ENCODE assay signal across 23 cellular contexts in genomic region chr19:35399231-35399630, GRCh38. TPM values are rescaled to one million over a fixed set of nuclear protein-coding genes. Genes with fewer than 3 reads are reported as not detected.
DNase-seq lines count a peak whose midpoint lies in the region; ATAC-seq, FAIRE-seq and TF ChIP-seq lines count a peak whose summit lies in the region.
"Had no signal": no experiment of that assay in that cellular context is flagged by ENCODE, and none has a peak within 500 bp of the region (broad histone marks: within the 10 kb centered on the region; RNA-seq: fewer than 3 reads in every experiment).

No MANE protein-coding gene starts in this region.

- FAIRE-seq in GM12891 (lab: Jason Lieb, UNC): no peak
- FAIRE-seq: D721Med had no signal

- H3K4me3 ChIP-seq in CD4-positive, CD25-positive, alpha-beta regulatory T cell (ENCODE audit: low read depth, low read length): no peak overlapping the region
- H3K4me3 ChIP-seq: GM23248 had no signal

- peaks cover 6% of the 10 kb centered on the region for H3K27me3 Mint-ChIP-seq in CD4-positive, CD25-positive, alpha-beta regulatory T cell
- H3K27me3 Mint-ChIP-seq: B cell had no signal

- no peak overlapping the region for H3K27ac ChIP-seq in CD4-positive, CD25-positive, alpha-beta regulatory T cell (ENCODE audit: insufficient read depth, low read length, poor library complexity, severe bottlenecking)
- H3K27ac ChIP-seq: 22Rv1, GM23248, HL-60, RWPE1 had no signal

- intact Hi-C loops in Right ventricle myocardium superior (cut with DNase I) (no loop called here), Right ventricle myocardium inferior (cut with DNase I) (no loop called here)

- no peaks in the 10 kb centered on the region for H3K4me1 Mint-ChIP-seq in CD4-positive, CD25-positive, alpha-beta regulatory T cell

- peak overlapping the region in 2 of 3 donors; percentile 16 to 32 for H3K27ac Mint-ChIP-seq in CD4-positive, CD25-positive, alpha-beta regulatory T cell
- H3K27ac Mint-ChIP-seq: B cell had no signal

- H3K36me3 Mint-ChIP-seq in CD4-positive, CD25-positive, alpha-beta regulatory T cell: no peaks in the 10 kb centered on the region

- no peaks in the 10 kb centered on the region for H3K27me3 ChIP-seq in CD4-positive, CD25-positive, alpha-beta regulatory T cell (ENCODE audit: control insufficient read depth, insufficient read depth, low read length)

- TF ChIP-seq POLR2A in GM12891 (IDR thresholded peaks at IDR 0.05; ENCODE audit: low read depth, low read length): no peak

- H3K36me3 ChIP-seq in CD4-positive, CD25-positive, alpha-beta regulatory T cell (ENCODE audit: control insufficient read depth, insufficient read depth, low read length): no peaks in the 10 kb centered on the region

- no peaks in the 10 kb centered on the region for H3K4me1 ChIP-seq in CD4-positive, CD25-positive, alpha-beta regulatory T cell (ENCODE audit: control insufficient read depth, insufficient read depth, low read length, poor library complexity, severe bottlenecking)

- peaks cover 0 to 1% (median 0%) of the 10 kb centered on the region in 7 donors for H3K9me3 Mint-ChIP-seq in CD4-positive, CD25-positive, alpha-beta regulatory T cell

- ATAC-seq in Right ventricle myocardium superior (ENCODE audit: poor library complexity) (peak; percentile 41), Right ventricle myocardium inferior (no peak)
- no peak for ATAC-seq in CD4-positive, CD25-positive, alpha-beta regulatory T cell (ENCODE audit: low read depth in 2 of 2)
- ATAC-seq: Panc1 had no signal

- H3K4me3 Mint-ChIP-seq in CD4-positive, CD25-positive, alpha-beta regulatory T cell: no peak overlapping the region
- H3K4me3 Mint-ChIP-seq: B cell had no signal

- H3K9me3 ChIP-seq in CD4-positive, CD25-positive, alpha-beta regulatory T cell (ENCODE audit: control insufficient read depth in 2 of 2, low read length in 2 of 2): no peaks in the 10 kb centered on the region
- H3K9me3 ChIP-seq: SK-N-SH had no signal

- no peak for DNase-seq in Right ventricle myocardium superior
- DNase-seq in Right ventricle myocardium inferior (ENCODE audit: missing footprints): no peak
- no peak for DNase-seq in CD4-positive, CD25-positive, alpha-beta regulatory T cell
- DNase-seq in foreskin melanocyte: peak; percentile 51
- no peak for DNase-seq in GM12891 (ENCODE audit: insufficient read length, low spot score)
- DNase-seq in occipital lobe (lab: John Stamatoyannopoulos, UW): no peak
- DNase-seq: GM23248, H7, NCI-H1048, NCI-H1417, NCI-H1694 treated with DMSO at 0.1 percent for 48 hours, NCI-H2081, NCI-H2227 treated with DMSO at 0.1 percent for 48 hours, NCI-H69, SIG-M5, SK-N-SH had no signal

TF ChIP-seq in GM12891, 5 proteins besides CTCF, POLR2A, EP300 and RAD21:
- TF ChIP-seq TAF1 (IDR thresholded peaks at IDR 0.05; ENCODE audit: low read depth, low read length) (no peak), PAX5 (IDR thresholded peaks at IDR 0.05; ENCODE audit: insufficient read depth, low read length, severe bottlenecking) (no peak), SPI1 (IDR thresholded peaks at IDR 0.05; ENCODE audit: low read depth, low read length) (no peak), POU2F2 (IDR thresholded peaks at IDR 0.05; ENCODE audit: low read depth, low read length) (no peak)

RNA-seq across cellular contexts. Expression of gene GPR42, which starts 28.4 kb away (rescaled TPM):
- total RNA-seq in Right ventricle myocardium superior: not detected
- not detected for total RNA-seq in Right ventricle myocardium inferior
- not detected for total RNA-seq in CD4-positive, CD25-positive, alpha-beta regulatory T cell
- polyA plus RNA-seq in CD4-positive, CD25-positive, alpha-beta regulatory T cell: not detected
- polyA plus RNA-seq in GM12891 (2012; ENCODE audit: low read depth, missing spikeins): 0.13 TPM
- not detected for total RNA-seq in occipital lobe
- total RNA-seq: B cell, GM23248, H7, NCI-H460 had no signal
- polyA plus RNA-seq: GM23248, SK-N-SH had no signal

RNA-seq across cellular contexts. Expression of gene FFAR3, which starts 41.0 kb away (rescaled TPM):
- total RNA-seq in Right ventricle myocardium superior (not detected), Right ventricle myocardium inferior (0.14 TPM), occipital lobe (not detected)
- 1.7 TPM for total RNA-seq in CD4-positive, CD25-positive, alpha-beta regulatory T cell
- under 1 TPM in 1 of 4 donors, not detected in 3; 0.39 TPM for polyA plus RNA-seq in CD4-positive, CD25-positive, alpha-beta regulatory T cell
- 0.18 TPM for polyA plus RNA-seq in GM12891 (2012; ENCODE audit: low read depth, missing spikeins)
- total RNA-seq: B cell, GM23248, H7, NCI-H460 had no signal
- polyA plus RNA-seq: GM23248, SK-N-SH had no signal

RNA-seq across cellular contexts. Expression of gene FFAR2, which starts 48.8 kb away (rescaled TPM):
- 0.11 TPM for total RNA-seq in Right ventricle myocardium superior
- 0.32 TPM for total RNA-seq in Right ventricle myocardium inferior
- total RNA-seq in CD4-positive, CD25-positive, alpha-beta regulatory T cell: not detected
- not detected for polyA plus RNA-seq in CD4-positive, CD25-positive, alpha-beta regulatory T cell
- polyA plus RNA-seq in GM12891 (2012; ENCODE audit: low read depth, missing spikeins): 24.9 TPM
- total RNA-seq in occipital lobe: 0.16 TPM
- total RNA-seq: B cell, GM23248, H7, NCI-H460 had no signal
- polyA plus RNA-seq: GM23248, SK-N-SH had no signal

RNA-seq across cellular contexts. Expression of gene FFAR1, which starts 51.5 kb away (rescaled TPM):
- total RNA-seq in Right ventricle myocardium superior (not detected), Right ventricle myocardium inferior (not detected), occipital lobe (not detected)
- not detected for total RNA-seq in CD4-positive, CD25-positive, alpha-beta regulatory T cell
- polyA plus RNA-seq in CD4-positive, CD25-positive, alpha-beta regulatory T cell: not detected
- 2.2 TPM for polyA plus RNA-seq in GM12891 (2012; ENCODE audit: low read depth, missing spikeins)
- total RNA-seq: GM23248, H7, NCI-H460 had no signal
- polyA plus RNA-seq: GM23248, SK-N-SH had no signal
